ENCODE assay signal across 8 cellular contexts in genomic region chr22:50218996-50219727, GRCh38. TPM values are rescaled to one million over a fixed set of nuclear protein-coding genes. Genes with fewer than 3 reads are reported as not detected.
DNase-seq lines count a peak whose midpoint lies in the region; ATAC-seq and TF ChIP-seq lines count a peak whose summit lies in the region.

No MANE protein-coding gene starts in this region.

- no peaks in the 10 kb centered on the region for H3K27me3 Mint-ChIP-seq in MCF 10A (ENCODE audit: insufficient read depth, unreplicated experiment)

- CTCF ChIA-PET in MCF 10A (lab: Yijun Ruan, JAX), result interaction anchor here (1.0 to 1.4 kb wide), 2 partner anchors 18 to 22 kb away, joined by 3 read pairs; no protein-coding TSS in a partner anchor

- H3K4me1 Mint-ChIP-seq in MCF 10A (ENCODE audit: insufficient read depth, unreplicated experiment), result no peaks in the 10 kb centered on the region

- POLR2A ChIA-PET in MCF 10A (lab: Yijun Ruan, JAX), result interaction anchor here (1.4 kb wide), 1 partner anchor 25 kb away, joined by 4 read pairs; no protein-coding TSS in a partner anchor

- H3K27ac Mint-ChIP-seq in MCF 10A (ENCODE audit: low read depth, unreplicated experiment), result no peak overlapping the region

- H3K36me3 Mint-ChIP-seq in MCF 10A (ENCODE audit: insufficient read depth, unreplicated experiment), result peaks cover 67% of the 10 kb centered on the region

- TF ChIP-seq CTCF in MCF 10A (IDR thresholded peaks at IDR 0.05; ENCODE audit: unreplicated experiment), result no peak

- no TSS peak for BruUV-seq in MCF 10A (replicated peaks; lab: Mats Ljungman, UMichigan)

- DNase-seq in D341Med (ENCODE audit: low spot score) (peak; percentile 88), NCI-H1092 treated with DMSO at 0.1 percent for 48 hours (lab: John Stamatoyannopoulos, UW) (peak; percentile 2), MCF 10A (ENCODE audit: unreplicated experiment) (peak; percentile 77), left lobe of liver (ENCODE audit: low spot score) (peak; percentile 99), NK-92 (lab: John Stamatoyannopoulos, UW; ENCODE audit: unreplicated experiment) (no peak)
- DNase-seq in effector CD8-positive, alpha-beta T cell (lab: John Stamatoyannopoulos, UW), result no peak

- no peak overlapping the region for H3K4me3 Mint-ChIP-seq in MCF 10A (ENCODE audit: unreplicated experiment)

- H3K9me3 Mint-ChIP-seq in MCF 10A (ENCODE audit: unreplicated experiment), result no peaks in the 10 kb centered on the region

- intact Hi-C loops in MCF 10A (cut with micrococcal nuclease), result no loop called here

- peak; percentile 74 for ATAC-seq in left lobe of liver
- no peak for ATAC-seq in HG02610 (IDR thresholded peaks at IDR 0.05; ENCODE audit: unreplicated experiment)
- no peak for ATAC-seq in HG02588 (IDR thresholded peaks at IDR 0.05; ENCODE audit: unreplicated experiment)

RNA-seq across cellular contexts. Expression of gene SELENOO, which starts 18.4 kb away (rescaled TPM):
- total RNA-seq in MCF 10A (2022), result 16.1 and 21.9 TPM in 2 replicates
- total RNA-seq in left lobe of liver, result 85.2 TPM

RNA-seq across cellular contexts. Expression of gene TUBGCP6, which starts 25.7 kb away (rescaled TPM):
- 27.6 and 27.9 TPM in 2 replicates for total RNA-seq in MCF 10A (2022)
- 21.3 TPM for total RNA-seq in left lobe of liver

RNA-seq across cellular contexts. Expression of gene HDAC10, which starts 31.9 kb away (rescaled TPM):
- 27.5 and 29.2 TPM in 2 replicates for total RNA-seq in MCF 10A (2022)
- 33.3 TPM for total RNA-seq in left lobe of liver

RNA-seq across cellular contexts. Expression of gene TRABD, which starts 33.4 kb away (rescaled TPM):
- total RNA-seq in MCF 10A (2022) (60.6 and 63.8 TPM in 2 replicates), left lobe of liver (25.9 TPM)

RNA-seq across cellular contexts. Expression of gene MAPK12, which starts 42.3 kb away (rescaled TPM):
- 24.9 and 25.0 TPM in 2 replicates for total RNA-seq in MCF 10A (2022)
- 5.0 TPM for total RNA-seq in left lobe of liver

Comparison
In these comparisons a context has a peak if more than half of its experiments do, and no peak if none do; other contexts are left out.
1. DNase-seq: peak in D341Med (single experiment), NCI-H1092 treated with DMSO at 0.1 percent for 48 hours (single experiment), MCF 10A (single experiment) and left lobe of liver (single experiment); none in NK-92 (single experiment) and effector CD8-positive, alpha-beta T cell (single experiment).